In genomic region chr5:150219142-150219541, GRCh38 we compare ENCODE assay signal across 33 cellular contexts. TPM values are rescaled to one million over a fixed set of nuclear protein-coding genes. Genes with fewer than 3 reads are reported as not detected.
A peak's percentile ranks its signal among the peaks of the same experiment; 100 is the strongest.
DNase-seq lines count a peak whose midpoint lies in the region; ATAC-seq, FAIRE-seq and TF ChIP-seq lines count a peak whose summit lies in the region.
"Had no signal": no experiment of that assay in that cellular context is flagged by ENCODE, and none has a peak within 500 bp of the region (broad histone marks: within the 10 kb centered on the region; RNA-seq: fewer than 3 reads in every experiment).

No MANE protein-coding gene starts in this region.

- H2BK15ac ChIP-seq in H1 (ENCODE audit: low read length): no peak overlapping the region

- H4K5ac ChIP-seq in H1 (ENCODE audit: insufficient read length, low read depth, low read length): no peak overlapping the region

- no peak overlapping the region for H2BK5ac ChIP-seq in H1 (ENCODE audit: low read depth, low read length)

- no peak overlapping the region for H3K14ac ChIP-seq in H1 (ENCODE audit: insufficient read length)

- H4K20me1 ChIP-seq in OCI-LY7 (ENCODE audit: insufficient read depth, low read length): no peaks in the 10 kb centered on the region
- no peaks in the 10 kb centered on the region for H4K20me1 ChIP-seq in H1 (replicated peaks in 1 of 2; ENCODE audit: control insufficient read depth in 1 of 2, insufficient read depth in 2 of 2, low read length in 2 of 2)

- no peak overlapping the region for H3K4me3 ChIP-seq in H7 (ENCODE audit: insufficient read depth, low read depth, low read length)
- no peak overlapping the region for H3K4me3 ChIP-seq in OCI-LY7 (ENCODE audit: low read depth, low read length, poor library complexity, severe bottlenecking)
- no peak overlapping the region for H3K4me3 ChIP-seq in H1 (ENCODE audit: extremely low read depth in 1 of 4, insufficient read depth in 2 of 4, low read depth in 3 of 4, low read length in 4 of 4)
- no peak overlapping the region for H3K4me3 ChIP-seq in psoas muscle
- no peak overlapping the region for H3K4me3 ChIP-seq in kidney (ENCODE audit: low read length in 2 of 2)
- H3K4me3 ChIP-seq: left lung, prostate gland, sigmoid colon, SK-N-MC, upper lobe of left lung had no signal

- no TSS peak for BruUV-seq in OCI-LY7 (replicated peaks; lab: Mats Ljungman, UMichigan)

- H3K27ac ChIP-seq in OCI-LY7 (ENCODE audit: low read depth, low read length, poor library complexity, severe bottlenecking) (no peak overlapping the region), H1 (ENCODE audit: low read depth, low read length) (no peak overlapping the region), psoas muscle (no peak overlapping the region), kidney (ENCODE audit: low read depth in 2 of 2, low read length in 2 of 2) (no peak overlapping the region)
- H3K27ac ChIP-seq: left lung, prostate gland, sigmoid colon, SK-N-MC, upper lobe of left lung had no signal

- no peaks in the 10 kb centered on the region for H3K9me3 ChIP-seq in OCI-LY7 (ENCODE audit: low read length)
- H3K9me3 ChIP-seq in H1 (ENCODE audit: insufficient read depth in 2 of 2, low read depth in 1 of 2, low read length in 1 of 2): no peaks in the 10 kb centered on the region
- H3K9me3 ChIP-seq in psoas muscle: no peaks in the 10 kb centered on the region
- no peaks in the 10 kb centered on the region for H3K9me3 ChIP-seq in kidney (ENCODE audit: control insufficient read depth in 1 of 2, low read length in 2 of 2)
- H3K9me3 ChIP-seq: left lung, prostate gland, sigmoid colon, upper lobe of left lung had no signal

- H3K23ac ChIP-seq in H1 (ENCODE audit: insufficient read length): no peak overlapping the region

- no peak overlapping the region for H3K56ac ChIP-seq in H1 (replicated peaks; ENCODE audit: insufficient read length, low read depth, low read length)

- H2BK20ac ChIP-seq in H1 (ENCODE audit: low read length): no peak overlapping the region

- no peak overlapping the region for H3K4ac ChIP-seq in H1 (replicated peaks; ENCODE audit: insufficient read length, low read depth, low read length)

- peak overlapping the region; percentile 41 for H4K91ac ChIP-seq in H1 (replicated peaks; ENCODE audit: insufficient read length, low read length)

- TF ChIP-seq RAD21 in H1 (IDR thresholded peaks at IDR 0.05 in 1 of 2, conservative IDR thresholded peaks at IDR 0.05 in 1 of 2; ENCODE audit: low read depth in 2 of 2, low read length in 2 of 2): no peak

- no peaks in the 10 kb centered on the region for H3K4me1 ChIP-seq in OCI-LY7 (ENCODE audit: insufficient read depth, low read length, poor library complexity, severe bottlenecking)
- H3K4me1 ChIP-seq in H1 (replicated peaks in 1 of 4; ENCODE audit: control insufficient read depth in 3 of 4, insufficient read depth in 4 of 4, low read length in 3 of 4): 0 out of 7 replicates have a peak, but pooled peaks cover 0 to 3% (median 0%) of the 10 kb centered on the region in 4 experiments
- no peaks in the 10 kb centered on the region for H3K4me1 ChIP-seq in psoas muscle
- H3K4me1 ChIP-seq in kidney (ENCODE audit: control insufficient read depth in 1 of 2, insufficient read depth in 1 of 2, low read depth in 1 of 2, low read length in 2 of 2): no peaks in the 10 kb centered on the region
- H3K4me1 ChIP-seq: left lung, prostate gland had no signal

- FAIRE-seq in H1 (lab: Jason Lieb, UNC) (no peak), kidney (lab: Jason Lieb, UNC) (no peak)
- FAIRE-seq: bronchial epithelial cell, colon, D721Med, frontal cortex had no signal

- no peak overlapping the region for H3K9ac ChIP-seq in H1 (replicated peaks in 1 of 4; ENCODE audit: extremely low read depth in 1 of 4, low read depth in 3 of 4, low read length in 3 of 4)
- no peak overlapping the region for H3K9ac ChIP-seq in kidney (ENCODE audit: low read length in 2 of 2)

- POLR2A ChIA-PET in OCI-LY7 (lab: Charles Lee): no interaction called here
- POLR2A ChIA-PET in H1 (lab: Charles Lee; ENCODE audit: partially characterized antibody): interaction anchor here (1.7 kb wide), 1 partner anchor 60 kb away, joined by 4 read pairs; no protein-coding TSS in a partner anchor

- H2AFZ ChIP-seq in OCI-LY7 (ENCODE audit: low read length): no peak overlapping the region
- H2AFZ ChIP-seq in H1 (ENCODE audit: low read length): no peak overlapping the region

- DNase-seq in H7 (peak; percentile 68), OCI-LY7 (ENCODE audit: low spot score) (peak; percentile 9), H1 (ENCODE audit: low read depth in 1 of 2, low spot score in 2 of 2) (no peak), psoas muscle (no peak), NCI-H524 (lab: John Stamatoyannopoulos, UW) (no peak), kidney (no peak)
- no peak for DNase-seq in stimulated activated CD4-positive, alpha-beta T cell treated with anti-CD3 and anti-CD28 coated beads, Interleukin-1b, Interleukin-23, amount 100 ng/mL, for 48 hours
- DNase-seq: activated CD4-positive, alpha-beta memory T cell treated with anti-CD3 and anti-CD28 coated beads for 36 hours; activated CD4-positive, CD25-positive, alpha-beta regulatory T cell treated with anti-CD3 and anti-CD28 coated beads, Interleukin-2, amount 50 U/mL, for 72 hours; activated CD8-positive, alpha-beta memory T cell treated with anti-CD3 and anti-CD28 coated beads, Interleukin-2, amount 50 U/mL, for 48 hours; anterior cingulate cortex; CD4-positive, CD25-positive, alpha-beta regulatory T cell; effector CD8-positive, alpha-beta T cell; hippocampal formation; naive thymus-derived CD4-positive, alpha-beta T cell; NCI-H1436; NCI-H526; nucleus accumbens; sigmoid colon; stimulated activated naive B cell treated with anti-CD40 and anti-IgM and Interleukin-4, amounts not matched to agents 10 μg/mL and 1 μg/mL and 100 μg/mL, for 72 hours; T-helper 17 cell had no signal

- H2BK12ac ChIP-seq in H1 (ENCODE audit: low read depth, low read length): no peak overlapping the region

- H3K23me2 ChIP-seq in H1 (ENCODE audit: low read depth, low read length): no peaks in the 10 kb centered on the region

- H3K9me2 ChIP-seq in OCI-LY7 (ENCODE audit: insufficient read depth, low read length): no peaks in the 10 kb centered on the region

- TF ChIP-seq EP300 in H1 (IDR thresholded peaks at IDR 0.05; ENCODE audit: borderline replicate concordance in 1 of 2, low read depth in 2 of 2, low read length in 2 of 2): no peak

- H3K79me2 ChIP-seq in OCI-LY7 (ENCODE audit: insufficient read depth, low read depth, low read length) (no peaks in the 10 kb centered on the region), H1 (ENCODE audit: control insufficient read depth in 1 of 2, insufficient read depth in 2 of 2, low read length in 2 of 2) (no peaks in the 10 kb centered on the region)

- H3K27me3 ChIP-seq in H7 (ENCODE audit: control insufficient read depth, insufficient read depth, low read length) (peaks cover 5% of the 10 kb centered on the region), H1 (replicated peaks in 1 of 4; ENCODE audit: control insufficient read depth in 3 of 4, extremely low read depth in 1 of 4, insufficient read depth in 3 of 4, low read length in 3 of 4) (peaks cover 0 to 6% (median 4%) of the 10 kb centered on the region in 4 experiments; a peak in 3 of 7 replicates), psoas muscle (ENCODE audit: insufficient read depth in 3 of 3, low read length in 2 of 3) (no peaks in the 10 kb centered on the region)
- H3K27me3 ChIP-seq: upper lobe of left lung had no signal

- intact Hi-C loops in OCI-LY7 (cut with micrococcal nuclease; ENCODE audit: unreplicated experiment): no loop called here
- intact Hi-C loops in psoas muscle (cut with DNase I): loop anchor here in 1 of 2 donors (5.0 kb wide), 1 partner anchor 197 kb away; no protein-coding TSS in a partner anchor
- intact Hi-C loops in kidney (cut with DNase I): no loop called here

- no peaks in the 10 kb centered on the region for H3K79me1 ChIP-seq in H1 (ENCODE audit: low read depth, low read length)

- H3K18ac ChIP-seq in H1 (ENCODE audit: extremely low read depth, low read length): no peak overlapping the region

- TF ChIP-seq POLR2A in H1 (IDR thresholded peaks at IDR 0.05; ENCODE audit: control extremely low read depth in 1 of 2, low read depth in 2 of 2, low read length in 2 of 2): no peak

- H3K36me3 ChIP-seq in H7 (replicated peaks; ENCODE audit: control insufficient read depth, insufficient read depth, low read length) (no peaks in the 10 kb centered on the region), OCI-LY7 (ENCODE audit: insufficient read depth, low read length) (no peaks in the 10 kb centered on the region), H1 (ENCODE audit: control insufficient read depth in 2 of 4, insufficient read depth in 4 of 4, low read length in 3 of 4) (no peaks in the 10 kb centered on the region), psoas muscle (ENCODE audit: insufficient read depth in 1 of 2, low read depth in 1 of 2) (peaks cover 0 to 25% of the 10 kb centered on the region in 2 donors), kidney (ENCODE audit: control insufficient read depth in 1 of 2, insufficient read depth in 2 of 2, low read length in 2 of 2) (no peaks in the 10 kb centered on the region)
- H3K36me3 ChIP-seq: left lung, prostate gland, sigmoid colon, upper lobe of left lung had no signal

- no peak for TF ChIP-seq CTCF in OCI-LY7 (conservative IDR thresholded peaks at IDR 0.05; ENCODE audit: low read length)
- TF ChIP-seq CTCF in H1 (IDR thresholded peaks at IDR 0.05; ENCODE audit: control extremely low read depth in 1 of 3, insufficient read depth in 1 of 3, low read depth in 1 of 3, low read length in 3 of 3): no peak
- no peak for TF ChIP-seq CTCF in psoas muscle (IDR thresholded peaks at IDR 0.05)
- no peak for TF ChIP-seq CTCF in kidney (IDR thresholded peaks at IDR 0.05; ENCODE audit: borderline replicate concordance, extremely low read depth, insufficient read depth)

- H4K8ac ChIP-seq in H1 (ENCODE audit: extremely low read depth, insufficient read depth, low read length): no peak overlapping the region

- H3K4me2 ChIP-seq in OCI-LY7 (ENCODE audit: low read length) (no peak overlapping the region), H1 (ENCODE audit: insufficient read depth in 1 of 2, low read depth in 2 of 2, low read length in 2 of 2) (no peak overlapping the region)

- CTCF ChIA-PET in OCI-LY7 (lab: Charles Lee; ENCODE audit: unreplicated experiment) (interaction anchor here (0.5 to 1.0 kb wide), 3 partner anchors 8 to 60 kb away, joined by 3 to 4 read pairs (median 3); no protein-coding TSS in a partner anchor), H1 (lab: Charles Lee; ENCODE audit: partially characterized antibody) (interaction anchor here (0.7 to 22.9 kb wide), 28 partner anchors 8 to 172 kb away, joined by 3 to 406 read pairs (median 6); partner anchors contain the start of genes CDX1, PDGFRB and SLC6A7)

- ATAC-seq in psoas muscle: peak; percentile 29 to 73 (median 50)
- ATAC-seq: naive thymus-derived CD4-positive, alpha-beta T cell; stimulated activated naive B cell treated with anti-CD40 and anti-IgM and Interleukin-4, amounts not matched to agents 10 μg/mL and 1 μg/mL and 100 μg/mL, for 72 hours; T-helper 17 cell had no signal

- H2BK120ac ChIP-seq in H1 (replicated peaks; ENCODE audit: low read depth, low read length): no peak overlapping the region

- no peak overlapping the region for H2AK5ac ChIP-seq in H1 (ENCODE audit: low read depth, low read length)

RNA-seq across cellular contexts. Expression of gene SLC6A7, which starts 29.3 kb away (rescaled TPM):
- not detected in 2 replicates for total RNA-seq in H7 (2014; rRNA removed; shearing (Covaris generic))
- not detected in 2 replicates for total RNA-seq in OCI-LY7 (2014; rRNA removed; shearing (Covaris generic))
- total RNA-seq in OCI-LY7 (2022): not detected in 2 replicates
- 0.07 TPM in 1 of 2 replicates, not detected in the other for total RNA-seq in H1 (2021; fragmentation: NEBNext Ultra II Directional; extraction: Animal tissue kit (Norgen Biotek cat#: 25700))
- 0.02 and 0.12 TPM in 2 replicates for polyA plus RNA-seq in H1 (2011; rRNA removed)
- polyA plus RNA-seq in H1 (2011; cell fraction: cytosol; rRNA removed): 0.04 TPM
- polyA plus RNA-seq in H1 (2011; cell fraction: nucleus; rRNA removed): 0.58 TPM
- polyA plus RNA-seq in H1 (2012, experiment 1 of 2): 0.09 to 0.13 TPM (median 0.11 TPM) in 3 of 4 replicates, not detected in the other
- not detected for polyA plus RNA-seq in H1 (2012, experiment 2 of 2)
- polyA plus RNA-seq in H1 (2013, experiment 1 of 2): 0.06 TPM
- polyA plus RNA-seq in H1 (2013, experiment 2 of 2): 0.06 TPM
- polyA minus RNA-seq in H1 (2011; rRNA and poly(A)+ RNA removed): 0.41 TPM in 1 of 2 replicates, not detected in the other
- polyA minus RNA-seq in H1 (2011; cell fraction: cytosol; rRNA and poly(A)+ RNA removed): not detected
- polyA minus RNA-seq in H1 (2011; cell fraction: nucleus; rRNA and poly(A)+ RNA removed): not detected
- total RNA-seq in psoas muscle: not detected
- not detected for polyA plus RNA-seq in psoas muscle
- not detected for total RNA-seq in kidney
- not detected for polyA plus RNA-seq in kidney (ENCODE audit: insufficient read depth, low read depth, low replicate concordance)
- total RNA-seq: activated CD4-positive, alpha-beta memory T cell treated with anti-CD3 and anti-CD28 coated beads for 36 hours; activated T-helper 2 cell treated with anti-CD3 and anti-CD28 coated beads, Interferon-gamma antibody, Interleukin-2, Interleukin-4, amounts not matched to agents 10 μg/mL and 5 μg/mL and 100 μg/mL, durations not matched to agents 14 hours and 24 hours and 36 hours; bronchial epithelial cell; CD4-positive, CD25-positive, alpha-beta regulatory T cell; H4; left lung; naive thymus-derived CD4-positive, alpha-beta T cell; prostate gland; RPMI7951; sigmoid colon; T-helper 17 cell had no signal
- polyA plus RNA-seq: CD4-positive, CD25-positive, alpha-beta regulatory T cell; esophagus; naive thymus-derived CD4-positive, alpha-beta T cell had no signal

RNA-seq across cellular contexts. Expression of gene CDX1, which starts 52.6 kb away (rescaled TPM):
- 0.62 TPM in 1 of 2 replicates, not detected in the other for total RNA-seq in H7 (2014; rRNA removed; shearing (Covaris generic))
- total RNA-seq in OCI-LY7 (2014; rRNA removed; shearing (Covaris generic)): not detected in 2 replicates
- total RNA-seq in OCI-LY7 (2022) (not detected in 2 replicates), psoas muscle (not detected), kidney (not detected)
- not detected in 2 replicates for total RNA-seq in H1 (2021; fragmentation: NEBNext Ultra II Directional; extraction: Animal tissue kit (Norgen Biotek cat#: 25700))
- polyA plus RNA-seq in H1 (2011; rRNA removed) (0.06 TPM in 1 of 2 replicates, not detected in the other), psoas muscle (under 1 TPM in 2 of 3 donors, not detected in 1; 0.06 to 0.08 TPM), kidney (ENCODE audit: insufficient read depth, low read depth, low replicate concordance) (0.39 TPM)
- not detected for polyA plus RNA-seq in H1 (2011; cell fraction: cytosol; rRNA removed)
- not detected for polyA plus RNA-seq in H1 (2011; cell fraction: nucleus; rRNA removed)
- not detected in 4 replicates for polyA plus RNA-seq in H1 (2012, experiment 1 of 2)
- polyA plus RNA-seq in H1 (2012, experiment 2 of 2): 0.13 TPM
- 0.06 TPM for polyA plus RNA-seq in H1 (2013, experiment 1 of 2)
- 0.04 TPM for polyA plus RNA-seq in H1 (2013, experiment 2 of 2)
- polyA minus RNA-seq in H1 (2011; rRNA and poly(A)+ RNA removed): not detected in 2 replicates
- not detected for polyA minus RNA-seq in H1 (2011; cell fraction: cytosol; rRNA and poly(A)+ RNA removed)
- polyA minus RNA-seq in H1 (2011; cell fraction: nucleus; rRNA and poly(A)+ RNA removed): not detected
- total RNA-seq: activated CD4-positive, alpha-beta memory T cell treated with anti-CD3 and anti-CD28 coated beads for 36 hours; activated T-helper 2 cell treated with anti-CD3 and anti-CD28 coated beads, Interferon-gamma antibody, Interleukin-2, Interleukin-4, amounts not matched to agents 10 μg/mL and 5 μg/mL and 100 μg/mL, durations not matched to agents 14 hours and 24 hours and 36 hours; bronchial epithelial cell; CD4-positive, CD25-positive, alpha-beta regulatory T cell; frontal cortex; H4; naive thymus-derived CD4-positive, alpha-beta T cell; T-helper 17 cell had no signal
- polyA plus RNA-seq: CD4-positive, CD25-positive, alpha-beta regulatory T cell; naive thymus-derived CD4-positive, alpha-beta T cell had no signal

Comparison
In these comparisons a context has a peak if more than half of its experiments do, and no peak if none do; other contexts are left out.
1. DNase-seq: peak in H7 (single experiment) and OCI-LY7 (single experiment); none in H1 (0 of 2), psoas muscle (0 of 2), stimulated activated CD4-positive, alpha-beta T cell treated with anti-CD3 and anti-CD28 coated beads, Interleukin-1b, Interleukin-23, amount 100 ng/mL, for 48 hours (single experiment), NCI-H524 (0 of 2) and kidney (single experiment).